Comparison of ENCODE assay signal across 8 cellular contexts in the genomic region with DNA sequence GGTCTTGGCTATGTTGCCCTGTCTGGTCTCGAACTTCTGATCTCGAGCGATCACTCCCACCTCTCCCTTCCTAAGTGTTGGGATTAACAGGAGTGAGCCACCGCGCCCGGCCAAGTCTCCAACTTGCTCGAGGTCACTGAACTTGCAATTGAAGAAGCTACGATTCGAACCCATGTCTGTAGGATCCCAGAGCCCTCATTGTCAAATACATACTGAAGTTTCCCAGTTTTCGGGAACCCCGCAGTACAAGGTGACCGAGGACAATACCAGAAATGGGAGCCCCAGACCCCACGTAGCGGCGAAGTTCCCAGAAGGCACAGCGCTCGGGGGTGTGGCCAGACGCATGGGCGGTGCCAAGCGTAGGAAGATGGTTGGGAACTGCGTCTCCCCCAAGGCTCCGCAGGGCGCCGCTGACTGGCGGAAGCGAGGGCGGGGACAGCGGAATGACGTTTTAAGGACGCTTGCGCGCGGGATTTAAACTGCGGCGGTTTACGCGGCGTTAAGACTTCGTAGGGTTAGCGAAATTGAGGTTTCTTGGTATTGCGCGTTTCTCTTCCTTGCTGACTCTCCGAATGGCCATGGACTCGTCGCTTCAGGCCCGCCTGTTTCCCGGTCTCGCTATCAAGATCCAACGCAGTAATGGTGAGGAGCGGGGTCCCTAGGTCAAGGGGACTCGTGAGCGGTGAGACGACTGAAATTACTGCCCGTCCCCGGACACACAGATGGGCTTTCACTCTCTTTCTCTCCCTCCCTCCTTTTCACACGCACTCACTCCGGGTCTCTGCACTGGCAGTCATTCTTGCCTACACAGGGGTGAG. TPM values are rescaled to one million over a fixed set of nuclear protein-coding genes. Genes with fewer than 3 reads are reported as not detected.
DNase-seq lines count a peak whose midpoint lies in the region; TF ChIP-seq lines count a peak whose summit lies in the region.

Gene KIF2C (plus strand): TSS at position 477 of the 818 bp plus-strand sequence. CDS start 96 bp downstream, at position 573.

- TF ChIP-seq RAD21 in neural cell (conservative IDR thresholded peaks at IDR 0.05) = no peak

- DNase-seq in HAP-1 (ENCODE audit: low spot score in 2 of 2) (peak; percentile 97 to 99), MM.1S (peak; percentile 98), SIG-M5 (lab: John Stamatoyannopoulos, UW) (peak; percentile 82), activated gamma-delta T cell (lab: John Stamatoyannopoulos, UW) (peak; percentile 86), fibroblast of villous mesenchyme (ENCODE audit: low read depth) (peak; percentile 97), stomach (peak; percentile 97)

- TF ChIP-seq CTCF in MM.1S (IDR thresholded peaks at IDR 0.05; ENCODE audit: low read length) (no peak), fibroblast of villous mesenchyme (IDR thresholded peaks at IDR 0.05; ENCODE audit: insufficient read depth, low read depth, low read length) (no peak), neural cell (IDR thresholded peaks at IDR 0.05; ENCODE audit: poor library complexity, severe bottlenecking) (no peak), stomach (IDR thresholded peaks at IDR 0.05) (peak in 1 of 7 experiments; percentile 18)

- no peaks in the 10 kb centered on the region for H3K9me3 ChIP-seq in ES-I3 (ENCODE audit: control insufficient read depth, insufficient read depth, low read length)
- no peaks in the 10 kb centered on the region for H3K9me3 ChIP-seq in HAP-1
- no peaks in the 10 kb centered on the region for H3K9me3 ChIP-seq in MM.1S (replicated peaks; ENCODE audit: insufficient read depth, low read length)
- H3K9me3 ChIP-seq in neural cell (ENCODE audit: low read length) = no peaks in the 10 kb centered on the region
- H3K9me3 ChIP-seq in stomach = no peaks in the 10 kb centered on the region

- 0 out of 2 replicates have a peak, but pooled peaks cover 7% of the 10 kb centered on the region for H3F3A ChIP-seq in MM.1S (ENCODE audit: insufficient read depth, low read length)
- no peaks in the 10 kb centered on the region for H3F3A ChIP-seq in neural cell (ENCODE audit: insufficient read depth, low read length, poor library complexity, severe bottlenecking)

- H3K9me2 ChIP-seq in MM.1S (replicated peaks; ENCODE audit: insufficient read depth, low read length) = no peaks in the 10 kb centered on the region
- H3K9me2 ChIP-seq in neural cell (ENCODE audit: insufficient read depth, low read length) = no peaks in the 10 kb centered on the region

- intact Hi-C loops in stomach (cut with DNase I; ENCODE audit: low total_unique reads) = no loop called here

- H3K27ac ChIP-seq in MM.1S (ENCODE audit: low read length) = peak within 1 kb of the TSS; percentile 56
- peak within 1 kb of the TSS; percentile 54 for H3K27ac ChIP-seq in neural cell (ENCODE audit: low read length)
- peak within 1 kb of the TSS; percentile 43 to 92 (median 87) for H3K27ac ChIP-seq in stomach

- H3K4me2 ChIP-seq in MM.1S (ENCODE audit: low read depth, low read length) (peak within 1 kb of the TSS; percentile 63), neural cell (ENCODE audit: low read length) (peak within 1 kb of the TSS; percentile 52)

- TF ChIP-seq POLR2A in stomach (IDR thresholded peaks at IDR 0.05) = peak in 2 of 4 donors; percentile 16 to 18

- H3K36me3 ChIP-seq in ES-I3 (ENCODE audit: insufficient read depth, low read length) (peaks cover 7% of the 10 kb centered on the region; the same call in 1 of the 2 replicates), HAP-1 (replicated peaks) (peaks cover 39% of the 10 kb centered on the region), MM.1S (replicated peaks; ENCODE audit: insufficient read depth, low read length) (no peaks in the 10 kb centered on the region; the same call in 1 of the 2 replicates), neural cell (ENCODE audit: insufficient read depth, low read length) (no peaks in the 10 kb centered on the region), stomach (no peaks in the 10 kb centered on the region)

- no peaks in the 10 kb centered on the region for H4K20me1 ChIP-seq in MM.1S (ENCODE audit: insufficient read depth, low read length)
- no peaks in the 10 kb centered on the region for H4K20me1 ChIP-seq in neural cell (ENCODE audit: insufficient read depth)

- TF ChIP-seq EP300 in neural cell (conservative IDR thresholded peaks at IDR 0.05; ENCODE audit: poor library complexity, severe bottlenecking) (no peak), stomach (IDR thresholded peaks at IDR 0.05) (no peak)

- peak within 1 kb of the TSS; percentile 85 for H3K9ac ChIP-seq in ES-I3 (ENCODE audit: low read depth, low read length)
- H3K9ac ChIP-seq in MM.1S (ENCODE audit: low read length) = peak within 1 kb of the TSS; percentile 84
- peak within 1 kb of the TSS; percentile 51 for H3K9ac ChIP-seq in neural cell (ENCODE audit: low read length)

- H3K4me3 ChIP-seq in HAP-1 (peak within 1 kb of the TSS; percentile 80), MM.1S (ENCODE audit: low read length) (peak within 1 kb of the TSS; percentile 89), fibroblast of villous mesenchyme (ENCODE audit: low read depth, low read length) (peak within 1 kb of the TSS; percentile 93), neural cell (ENCODE audit: low read length) (peak within 1 kb of the TSS; percentile 69), stomach (peak within 1 kb of the TSS; percentile 47 to 53 (median 50))

- 0 to 1% (median 1%) methylated on average over 56 to 57 of the region's 57 CpGs for WGBS in stomach, 5 donors

- in situ Hi-C loops in HAP-1 (cut with MboI; ENCODE audit: low sequenced_read_pairs) = loop anchor here (10.0 kb wide), 1 partner anchor 75 kb away; no protein-coding TSS in a partner anchor

- no peaks in the 10 kb centered on the region; the same call in 1 of the 2 replicates for H3K4me1 ChIP-seq in ES-I3 (ENCODE audit: insufficient read depth, low read length)
- peaks cover 16% of the 10 kb centered on the region; the same call in 1 of the 2 replicates for H3K4me1 ChIP-seq in HAP-1
- H3K4me1 ChIP-seq in MM.1S (ENCODE audit: low read length) = peaks cover 6% of the 10 kb centered on the region; the same call in 1 of the 2 replicates
- H3K4me1 ChIP-seq in stomach = peaks cover 6 to 20% (median 9%) of the 10 kb centered on the region in 4 donors

- peak within 1 kb of the TSS; percentile 83 for H2AFZ ChIP-seq in MM.1S (ENCODE audit: low read length)
- peak within 1 kb of the TSS; percentile 92 for H2AFZ ChIP-seq in neural cell (ENCODE audit: low read depth, low read length)

- H3K27me3 ChIP-seq in HAP-1 (ENCODE audit: low read depth) (no peaks in the 10 kb centered on the region), MM.1S (replicated peaks; ENCODE audit: insufficient read depth, low read length) (no peaks in the 10 kb centered on the region), neural cell (ENCODE audit: insufficient read depth, low read depth, low read length) (no peaks in the 10 kb centered on the region), stomach (no peaks in the 10 kb centered on the region)

- H3K79me2 ChIP-seq in MM.1S (ENCODE audit: low read length) (peaks cover 44% of the 10 kb centered on the region), neural cell (replicated peaks; ENCODE audit: insufficient read depth, low read length) (peaks cover 10% of the 10 kb centered on the region)

TF ChIP-seq in neural cell, 6 proteins besides CTCF, POLR2A, EP300 and RAD21:
- TF ChIP-seq MXI1 (conservative IDR thresholded peaks at IDR 0.05; ENCODE audit: poor library complexity, severe bottlenecking) (peak; percentile 98), EZH2 (IDR thresholded peaks at IDR 0.05; ENCODE audit: borderline replicate concordance, insufficient read depth, low read length, poor library complexity, severe bottlenecking) (no peak), TAF1 (IDR thresholded peaks at IDR 0.05; ENCODE audit: low read depth) (peak; percentile 62), REST (IDR thresholded peaks at IDR 0.05; ENCODE audit: borderline replicate concordance) (no peak), POLR2AphosphoS5 (IDR thresholded peaks at IDR 0.05) (peak; percentile 73), SMC3 (conservative IDR thresholded peaks at IDR 0.05; ENCODE audit: poor library complexity) (no peak)

RNA-seq across cellular contexts. Expression of gene KIF2C, which starts in this region (rescaled TPM):
- total RNA-seq in fibroblast of villous mesenchyme (18.7 and 26.8 TPM in 2 replicates), stomach (10 to 100 TPM in 3 of 5 donors, 1 to 10 TPM in 2; 2.3 to 34.8 (median 10.4) TPM)
- polyA plus RNA-seq in neural cell (1.5 and 3.8 TPM in 2 replicates), stomach (1 to 10 TPM; 1.4 to 6.5 (median 1.9) TPM)
- 1.2 and 1.5 TPM in 2 replicates for polyA minus RNA-seq in neural cell

Comparison
In these comparisons a context has a peak if more than half of its experiments do, and no peak if none do; other contexts are left out.
1. Peak in every context shown above with its lines: DNase-seq, H3K4me3 ChIP-seq and H3K27ac ChIP-seq.